ENCODE assay signal across 8 cellular contexts in genomic region chr10:56360967-56361841, GRCh38. TPM values are rescaled to one million over a fixed set of nuclear protein-coding genes. Genes with fewer than 3 reads are reported as not detected.
DNase-seq lines count a peak whose midpoint lies in the region; ATAC-seq and TF ChIP-seq lines count a peak whose summit lies in the region.

TSS of gene ZWINT (minus strand) at chr10:56361259. CDS start at chr10:56361236, 23 bp downstream.

- ATAC-seq in GM18511 (IDR thresholded peaks at IDR 0.05; ENCODE audit: unreplicated experiment) (peak; percentile 98), HG03025 (IDR thresholded peaks at IDR 0.05; ENCODE audit: low FRiP score, unreplicated experiment) (peak; percentile 98)

- peak within 1 kb of the TSS; percentile 70 for H3K27ac ChIP-seq in hepatocyte

- in situ Hi-C loops in astrocyte of the cerebellum (cut with HindIII; ENCODE audit: low sequenced_read_pairs) = no loop called here

- no peaks in the 10 kb centered on the region for H3K9me2 ChIP-seq in hepatocyte (replicated peaks; ENCODE audit: insufficient read depth)

- H3K4me1 ChIP-seq in hepatocyte (ENCODE audit: insufficient read depth) = no peaks in the 10 kb centered on the region

- H3K36me3 ChIP-seq in hepatocyte (replicated peaks; ENCODE audit: insufficient read depth, low read depth) = no peaks in the 10 kb centered on the region

- H3K4me2 ChIP-seq in hepatocyte = peak within 1 kb of the TSS; percentile 80

- no peaks in the 10 kb centered on the region for H3K27me3 ChIP-seq in hepatocyte

- 1% methylated on average over 52 of the region's 52 CpGs for WGBS in hepatocyte (ENCODE audit: low lambda C conversion rate, missing lambda C conversion rate)

- no peaks in the 10 kb centered on the region for H3K9me3 ChIP-seq in hepatocyte (ENCODE audit: low read depth)

- DNase-seq in NCI-H2029 treated with DMSO at 0.1 percent for 48 hours (lab: John Stamatoyannopoulos, UW) (peak; percentile 62), T-helper 9 cell (peak; percentile 85), astrocyte of the cerebellum (ENCODE audit: low read depth) (peak; percentile 93), hepatocyte (ENCODE audit: low spot score) (peak; percentile 98), renal cortical epithelial cell (ENCODE audit: low read depth) (peak; percentile 92), OCI-M2 (lab: John Stamatoyannopoulos, UW; ENCODE audit: unreplicated experiment) (no peak)

- H3K4me3 ChIP-seq in astrocyte of the cerebellum (ENCODE audit: low read depth, low read length) (peak within 1 kb of the TSS; percentile 78), hepatocyte (peak within 1 kb of the TSS; percentile 68)

- H3K79me2 ChIP-seq in hepatocyte = peaks cover 8% of the 10 kb centered on the region

- peak within 1 kb of the TSS; percentile 95 for H2AFZ ChIP-seq in hepatocyte

- TF ChIP-seq CTCF in astrocyte of the cerebellum (IDR thresholded peaks at IDR 0.05; ENCODE audit: low read depth, low read length, missing control alignments) = no peak
- no peak for TF ChIP-seq CTCF in hepatocyte (IDR thresholded peaks at IDR 0.05; ENCODE audit: poor library complexity)

- H4K20me1 ChIP-seq in hepatocyte (ENCODE audit: insufficient read depth, poor library complexity, severe bottlenecking) = no peaks in the 10 kb centered on the region

RNA-seq across cellular contexts. Expression of gene ZWINT, which starts in this region (rescaled TPM):
- total RNA-seq in hepatocyte (15.3 and 19.4 TPM in 2 replicates), renal cortical epithelial cell (11.3 and 27.6 TPM in 2 replicates)
- polyA plus RNA-seq in hepatocyte = 26.3 and 26.5 TPM in 2 replicates
